ENCODE assay signal across 15 cellular contexts in the genomic region with DNA sequence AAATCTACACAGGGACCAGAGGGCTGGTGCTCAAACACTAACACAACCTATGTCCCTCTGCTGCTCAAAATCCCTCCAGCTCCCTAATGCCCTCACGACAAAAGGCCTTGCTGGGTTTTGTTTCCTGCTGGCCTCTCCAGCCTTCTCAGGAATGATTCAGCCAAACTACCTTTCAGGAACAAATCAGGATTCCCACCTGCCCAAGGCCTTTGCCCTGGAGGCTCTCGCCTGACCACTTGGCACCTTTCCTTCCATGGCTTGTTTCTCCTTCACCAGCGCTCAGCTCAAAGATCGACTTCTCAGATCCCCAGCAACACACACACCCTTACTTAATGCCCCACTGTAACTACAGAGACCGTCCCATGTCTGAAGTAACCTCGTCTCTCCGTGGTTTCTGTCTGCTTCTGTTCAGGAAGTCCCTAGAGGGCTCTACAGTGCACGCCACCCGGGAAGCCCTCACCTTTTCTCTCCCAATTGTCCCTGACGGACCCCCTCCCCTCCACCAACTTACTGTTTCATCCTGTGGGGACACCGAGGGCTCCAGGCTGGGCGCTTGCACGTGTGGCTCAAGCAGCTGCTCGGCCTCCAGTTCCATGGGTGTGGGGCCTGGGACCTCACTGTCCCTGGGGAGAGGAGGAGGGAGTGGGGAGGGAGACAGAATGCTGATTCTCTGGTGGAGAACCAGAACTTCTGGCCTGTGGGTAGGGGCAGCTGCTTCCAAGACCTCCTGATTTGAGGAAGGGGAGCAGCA. TPM values are rescaled to one million over a fixed set of nuclear protein-coding genes. Genes with fewer than 3 reads are reported as not detected.
DNase-seq lines count a peak whose midpoint lies in the region; ATAC-seq, FAIRE-seq and TF ChIP-seq lines count a peak whose summit lies in the region.
"Had no signal": no experiment of that assay in that cellular context is flagged by ENCODE, and none has a peak within 500 bp of the region (broad histone marks: within the 10 kb centered on the region; RNA-seq: fewer than 3 reads in every experiment).

No MANE protein-coding gene starts in this region.

- peaks cover 4% of the 10 kb centered on the region for H3K36me3 ChIP-seq in CD4-positive, CD25-positive, alpha-beta regulatory T cell (ENCODE audit: control insufficient read depth, insufficient read depth, low read length)
- peaks cover 19% of the 10 kb centered on the region; the same call in 2 of the 3 replicates for H3K36me3 ChIP-seq in K562 (ENCODE audit: control insufficient read depth, insufficient read depth, low read length)

- peak overlapping the region; percentile 30 to 95 (median 52) for H3K4me3 Mint-ChIP-seq in CD4-positive, CD25-positive, alpha-beta regulatory T cell
- H3K4me3 Mint-ChIP-seq in HFFc6 (no peak overlapping the region; the same call in 1 of the 2 replicates), naive B cell (peak overlapping the region in 6 of 8 donors; percentile 15 to 70 (median 40))

- no TSS peak for BruUV-seq in K562 (replicated peaks; lab: Mats Ljungman, UMichigan)

- no peak for FAIRE-seq in K562 (lab: Jason Lieb, UNC)
- FAIRE-seq: colon had no signal

- H3K9me3 ChIP-seq in CD4-positive, CD25-positive, alpha-beta regulatory T cell (ENCODE audit: control insufficient read depth in 2 of 2, low read length in 2 of 2): no peaks in the 10 kb centered on the region
- H3K9me3 ChIP-seq in K562 (replicated peaks; ENCODE audit: control insufficient read depth, insufficient read depth, low read depth, low read length): no peaks in the 10 kb centered on the region

- H3K27me3 Mint-ChIP-seq in CD4-positive, CD25-positive, alpha-beta regulatory T cell: peaks cover 14% of the 10 kb centered on the region
- H3K27me3 Mint-ChIP-seq in HFFc6 (ENCODE audit: insufficient read depth) (peaks cover 24% of the 10 kb centered on the region), naive B cell (peaks cover 0 to 4% (median 0%) of the 10 kb centered on the region in 3 donors)

- CTCF ChIA-PET in K562 (lab: Yijun Ruan, JAX; ENCODE audit: low intra/inter-chr PET ratio): no interaction called here

- no peak for TF ChIP-seq EP300 in K562 (IDR thresholded peaks at IDR 0.05; ENCODE audit: low read length)

- TF ChIP-seq CTCF in HFFc6 (IDR thresholded peaks at IDR 0.05) (no peak), K562 (IDR thresholded peaks at IDR 0.05 in 2 of 3, conservative IDR thresholded peaks at IDR 0.05 in 1 of 3; ENCODE audit: insufficient read depth in 2 of 3, low read depth in 1 of 3, low read length in 3 of 3) (no peak), GM13977 (IDR thresholded peaks at IDR 0.05; ENCODE audit: extremely low read depth, insufficient read depth, missing control alignments) (no peak)

- H2AFZ ChIP-seq in K562 (ENCODE audit: low read depth, low read length): no peak overlapping the region

- peak overlapping the region in 2 of 3 donors; percentile 8 to 70 for H3K27ac Mint-ChIP-seq in CD4-positive, CD25-positive, alpha-beta regulatory T cell
- peak overlapping the region; percentile 23 for H3K27ac Mint-ChIP-seq in HFFc6
- H3K27ac Mint-ChIP-seq in naive B cell: peak overlapping the region in 2 of 6 donors; percentile 28 to 89

- POLR2A ChIA-PET in K562 (lab: Yijun Ruan, JAX): interaction anchor here (0.6 to 5.9 kb wide), 9 partner anchors 9 to 130 kb away, joined by 3 to 70 read pairs (median 3); a partner anchor contains a TSS

- peaks cover 30% of the 10 kb centered on the region for H3K4me1 ChIP-seq in CD4-positive, CD25-positive, alpha-beta regulatory T cell (ENCODE audit: control insufficient read depth, insufficient read depth, low read length, poor library complexity, severe bottlenecking)
- peaks cover 4 to 54% of the 10 kb centered on the region in 2 experiments; a peak in 4 of 5 replicates for H3K4me1 ChIP-seq in K562 (replicated peaks in 1 of 2; ENCODE audit: control insufficient read depth in 2 of 2, insufficient read depth in 2 of 2, low read length in 2 of 2)

- no peak for TF ChIP-seq POLR2A in K562 (conservative IDR thresholded peaks at IDR 0.05)

- peaks cover 5% of the 10 kb centered on the region for H3K36me3 Mint-ChIP-seq in CD4-positive, CD25-positive, alpha-beta regulatory T cell
- H3K36me3 Mint-ChIP-seq in HFFc6 (ENCODE audit: low read depth) (peaks cover 24% of the 10 kb centered on the region), naive B cell (no peaks in the 10 kb centered on the region)

- 60% methylated on average over 13 of the region's 14 CpGs for WGBS in K562 (ENCODE audit: insufficient coverage, low coverage, missing lambda C conversion rate)

- ATAC-seq in CD4-positive, CD25-positive, alpha-beta regulatory T cell (ENCODE audit: low read depth in 2 of 2): no peak
- no peak for ATAC-seq in K562
- no peak for ATAC-seq in naive B cell (ENCODE audit: low read depth in 2 of 2)
- no peak for ATAC-seq in HG02759 (IDR thresholded peaks at IDR 0.05; ENCODE audit: unreplicated experiment)
- ATAC-seq: right cardiac atrium had no signal

- no peaks in the 10 kb centered on the region for H4K20me1 ChIP-seq in K562 (replicated peaks; ENCODE audit: control insufficient read depth, insufficient read depth, low read length)

- H3K9me1 ChIP-seq in K562 (ENCODE audit: control insufficient read depth, insufficient read depth, low read length): no peaks in the 10 kb centered on the region

- peaks cover 11% of the 10 kb centered on the region; the same call in 2 of the 3 replicates for H3K79me2 ChIP-seq in K562 (ENCODE audit: control insufficient read depth, insufficient read depth, low read length)

- no peak overlapping the region for H3K4me3 ChIP-seq in CD4-positive, CD25-positive, alpha-beta regulatory T cell (ENCODE audit: low read depth, low read length)
- H3K4me3 ChIP-seq in K562: no peak overlapping the region
- H3K4me3 ChIP-seq: SK-N-MC had no signal

- TF ChIP-seq RAD21 in K562 (CRISPR knock-in tag; conservative IDR thresholded peaks at IDR 0.05 in 1 of 2, IDR thresholded peaks at IDR 0.05 in 1 of 2): no peak

- intact Hi-C loops in K562 (cut with micrococcal nuclease): no loop called here

- in situ Hi-C loops in K562 (cut with MboI) (no loop called here), GM13977 (cut with MboI; ENCODE audit: low pct_unique_long_range_greater_than_20kb, low sequenced_read_pairs, unreplicated experiment) (no loop called here)

- H3K9ac ChIP-seq in K562 (ENCODE audit: insufficient read depth in 1 of 2, low read depth in 2 of 2, low read length in 2 of 2): peak overlapping the region in 1 of 2 experiments; percentile 80; a peak in 1 of 4 replicates

- H3K27me3 ChIP-seq in CD4-positive, CD25-positive, alpha-beta regulatory T cell (ENCODE audit: control insufficient read depth, insufficient read depth, low read length): no peaks in the 10 kb centered on the region
- no peaks in the 10 kb centered on the region for H3K27me3 ChIP-seq in K562 (ENCODE audit: control insufficient read depth in 2 of 2, insufficient read depth in 2 of 2, low read length in 2 of 2)

- H3K27ac ChIP-seq in CD4-positive, CD25-positive, alpha-beta regulatory T cell (ENCODE audit: insufficient read depth, low read length, poor library complexity, severe bottlenecking): no peak overlapping the region
- no peak overlapping the region for H3K27ac ChIP-seq in K562 (ENCODE audit: extremely low read depth, low read depth, low read length)
- H3K27ac ChIP-seq: SK-N-MC had no signal

- no peak for DNase-seq in CD4-positive, CD25-positive, alpha-beta regulatory T cell
- no peak for DNase-seq in HFFc6
- DNase-seq in K562 (ENCODE audit: extremely low read depth in 1 of 4, low spot score in 3 of 4): no peak
- no peak for DNase-seq in naive B cell
- no peak for DNase-seq in dedifferentiated amniotic fluid mesenchymal stem cell (ENCODE audit: extremely low spot score)
- DNase-seq in DMS 273 (lab: John Stamatoyannopoulos, UW; ENCODE audit: unreplicated experiment): no peak
- no peak for DNase-seq in GM13977 (ENCODE audit: low spot score)
- DNase-seq: activated naive CD4-positive, alpha-beta T cell treated with Interleukin-2 at 50 U/mL for 16 hours; C1 segment of cervical spinal cord; GF-D8; NCI-H1930 had no signal

- H3K9me3 Mint-ChIP-seq in CD4-positive, CD25-positive, alpha-beta regulatory T cell: no peaks in the 10 kb centered on the region
- H3K9me3 Mint-ChIP-seq in HFFc6 (no peaks in the 10 kb centered on the region), naive B cell (no peaks in the 10 kb centered on the region)

- H3K4me2 ChIP-seq in K562 (ENCODE audit: insufficient read depth, low read length): no peak overlapping the region

- H3K4me1 Mint-ChIP-seq in CD4-positive, CD25-positive, alpha-beta regulatory T cell: peaks cover 0 to 29% (median 10%) of the 10 kb centered on the region in 4 donors
- H3K4me1 Mint-ChIP-seq in HFFc6 (ENCODE audit: low read depth): peaks cover 16% of the 10 kb centered on the region
- peaks cover 17 to 26% (median 26%) of the 10 kb centered on the region in 3 donors for H3K4me1 Mint-ChIP-seq in naive B cell

RNA-seq across cellular contexts. Expression of a gene that starts 3.3 kb away (rescaled TPM):
- 1.3 TPM for total RNA-seq in CD4-positive, CD25-positive, alpha-beta regulatory T cell
- under 1 TPM in 3 of 4 donors, not detected in 1; 0.17 to 0.31 (median 0.20) TPM for polyA plus RNA-seq in CD4-positive, CD25-positive, alpha-beta regulatory T cell
- 10 to 100 TPM; 14.0 to 15.1 (median 14.4) TPM for total RNA-seq in HFFc6 (2021; fragmentation: NEBNext Ultra II Directional; extraction: Animal tissue kit (Norgen Biotek cat#: 25700))
- total RNA-seq in K562 (2011; cell fraction: chromatin; rRNA removed; ENCODE audit: low replicate concordance): 4.2 and 17.4 TPM in 2 replicates
- 13.7 and 19.0 TPM in 2 replicates for total RNA-seq in K562 (2011; cell fraction: nucleolus; rRNA removed)
- 6.2 and 8.5 TPM in 2 replicates for total RNA-seq in K562 (2011; cell fraction: nucleoplasm; rRNA removed)
- total RNA-seq in K562 (2014; rRNA removed) (7.9 and 9.0 TPM in 2 replicates), K562 (2014; rRNA removed; fragmentation: Illumina TruSeq; extraction: Trizol) (1.0 and 1.4 TPM in 2 replicates), K562 (2015; rRNA removed; fragmentation: Illumina TruSeq; extraction: Trizol) (4.2 and 5.0 TPM in 2 replicates), K562 (2021) (15.2 and 17.2 TPM in 2 replicates)
- polyA plus RNA-seq in K562 (2011; rRNA removed) (2.5 and 6.1 TPM in 2 replicates), K562 (2014; fragmentation: Illumina TruSeq; extraction: Trizol) (7.4 and 12.5 TPM in 2 replicates), K562 (2014; fragmentation: Nextera tagmentation; extraction: Ambion mirVana) (not detected), K562 (2014; rRNA removed) (9.7 and 10.2 TPM in 2 replicates), naive B cell (ENCODE audit: low read depth in 6 of 6) (under 1 TPM in 1 of 6 donors, not detected in 5; 0.18 TPM)
- 5.6 and 11.7 TPM in 2 replicates for polyA plus RNA-seq in K562 (2011; cell fraction: cytosol; rRNA removed)
- 22.2 and 28.1 TPM in 2 replicates for polyA plus RNA-seq in K562 (2011; cell fraction: nucleus; rRNA removed)
- 5.5 and 16.8 TPM in 2 replicates for polyA plus RNA-seq in K562 (2012)
- 0.74 and 0.93 TPM in 2 replicates for polyA minus RNA-seq in K562 (2011; rRNA and poly(A)+ RNA removed)
- 4.6 and 7.9 TPM in 2 replicates for polyA minus RNA-seq in K562 (2011; cell fraction: cytosol; rRNA and poly(A)+ RNA removed)
- polyA minus RNA-seq in K562 (2011; cell fraction: nucleus; rRNA and poly(A)+ RNA removed): 7.8 and 10.1 TPM in 2 replicates

RNA-seq across cellular contexts. Expression of a gene that starts 10.0 kb away (rescaled TPM):
- total RNA-seq in CD4-positive, CD25-positive, alpha-beta regulatory T cell: 68.1 TPM
- 1 to 10 TPM in 3 of 4 donors, under 1 TPM in 1; 0.61 to 1.6 (median 1.5) TPM for polyA plus RNA-seq in CD4-positive, CD25-positive, alpha-beta regulatory T cell
- 100 to 1,000 TPM in 4 of 6 experiments, 10 to 100 TPM in 2; 85.5 to 144 (median 102) TPM for total RNA-seq in HFFc6 (2021; fragmentation: NEBNext Ultra II Directional; extraction: Animal tissue kit (Norgen Biotek cat#: 25700))
- total RNA-seq in K562 (2011; cell fraction: chromatin; rRNA removed; ENCODE audit: low replicate concordance): 108 and 213 TPM in 2 replicates
- 94.9 and 106 TPM in 2 replicates for total RNA-seq in K562 (2011; cell fraction: nucleolus; rRNA removed)
- total RNA-seq in K562 (2011; cell fraction: nucleoplasm; rRNA removed): 85.3 and 105 TPM in 2 replicates
- 7.7 and 10.9 TPM in 2 replicates for total RNA-seq in K562 (2014; rRNA removed)
- 2.3 and 2.8 TPM in 2 replicates for total RNA-seq in K562 (2014; rRNA removed; fragmentation: Illumina TruSeq; extraction: Trizol)
- 7.3 and 8.8 TPM in 2 replicates for total RNA-seq in K562 (2015; rRNA removed; fragmentation: Illumina TruSeq; extraction: Trizol)
- 22.7 and 26.5 TPM in 2 replicates for total RNA-seq in K562 (2021)
- 7.0 and 11.2 TPM in 2 replicates for polyA plus RNA-seq in K562 (2011; rRNA removed)
- 8.7 and 21.2 TPM in 2 replicates for polyA plus RNA-seq in K562 (2011; cell fraction: cytosol; rRNA removed)
- 75.5 and 114 TPM in 2 replicates for polyA plus RNA-seq in K562 (2011; cell fraction: nucleus; rRNA removed)
- polyA plus RNA-seq in K562 (2012): 23.7 and 50.9 TPM in 2 replicates
- polyA plus RNA-seq in K562 (2014; fragmentation: Illumina TruSeq; extraction: Trizol): 8.0 and 9.1 TPM in 2 replicates
- polyA plus RNA-seq in K562 (2014; fragmentation: Nextera tagmentation; extraction: Ambion mirVana): under 1 TPM; 0.24 to 0.63 TPM
- polyA plus RNA-seq in K562 (2014; rRNA removed): 19.1 and 31.3 TPM in 2 replicates
- polyA minus RNA-seq in K562 (2011; rRNA and poly(A)+ RNA removed): 6.7 and 13.0 TPM in 2 replicates
- 5.6 and 7.0 TPM in 2 replicates for polyA minus RNA-seq in K562 (2011; cell fraction: cytosol; rRNA and poly(A)+ RNA removed)
- polyA minus RNA-seq in K562 (2011; cell fraction: nucleus; rRNA and poly(A)+ RNA removed): 16.8 and 17.1 TPM in 2 replicates
- polyA plus RNA-seq in naive B cell (ENCODE audit: low read depth in 6 of 6): 1 to 10 TPM in 3 of 6 donors, under 1 TPM in 2, not detected in 1; 0.31 to 2.7 (median 1.1) TPM

RNA-seq across cellular contexts. Expression of a gene that starts 20.3 kb away (rescaled TPM):
- total RNA-seq in CD4-positive, CD25-positive, alpha-beta regulatory T cell: 63.8 TPM
- polyA plus RNA-seq in CD4-positive, CD25-positive, alpha-beta regulatory T cell: 10 to 100 TPM; 13.5 to 18.3 (median 15.7) TPM
- total RNA-seq in HFFc6 (2021; fragmentation: NEBNext Ultra II Directional; extraction: Animal tissue kit (Norgen Biotek cat#: 25700)): 10 to 100 TPM; 53.4 to 63.2 (median 55.3) TPM
- total RNA-seq in K562 (2011; cell fraction: chromatin; rRNA removed; ENCODE audit: low replicate concordance): 93.8 and 251 TPM in 2 replicates
- total RNA-seq in K562 (2011; cell fraction: nucleolus; rRNA removed): 136 and 149 TPM in 2 replicates
- total RNA-seq in K562 (2011; cell fraction: nucleoplasm; rRNA removed): 124 and 146 TPM in 2 replicates
- 30.5 and 38.4 TPM in 2 replicates for total RNA-seq in K562 (2014; rRNA removed)
- 18.1 and 20.0 TPM in 2 replicates for total RNA-seq in K562 (2014; rRNA removed; fragmentation: Illumina TruSeq; extraction: Trizol)
- 19.0 and 20.7 TPM in 2 replicates for total RNA-seq in K562 (2015; rRNA removed; fragmentation: Illumina TruSeq; extraction: Trizol)
- total RNA-seq in K562 (2021): 51.3 and 54.6 TPM in 2 replicates
- 15.6 and 22.6 TPM in 2 replicates for polyA plus RNA-seq in K562 (2011; rRNA removed)
- 23.6 and 33.0 TPM in 2 replicates for polyA plus RNA-seq in K562 (2011; cell fraction: cytosol; rRNA removed)
- 46.4 and 68.1 TPM in 2 replicates for polyA plus RNA-seq in K562 (2011; cell fraction: nucleus; rRNA removed)
- 28.7 and 29.1 TPM in 2 replicates for polyA plus RNA-seq in K562 (2012)
- 15.4 and 18.7 TPM in 2 replicates for polyA plus RNA-seq in K562 (2014; fragmentation: Illumina TruSeq; extraction: Trizol)
- polyA plus RNA-seq in K562 (2014; fragmentation: Nextera tagmentation; extraction: Ambion mirVana): 1 to 10 TPM; 4.7 to 7.9 TPM
- polyA plus RNA-seq in K562 (2014; rRNA removed): 27.7 and 32.8 TPM in 2 replicates
- polyA minus RNA-seq in K562 (2011; rRNA and poly(A)+ RNA removed): 21.1 and 23.5 TPM in 2 replicates
- polyA minus RNA-seq in K562 (2011; cell fraction: cytosol; rRNA and poly(A)+ RNA removed): 22.7 and 27.3 TPM in 2 replicates
- polyA minus RNA-seq in K562 (2011; cell fraction: nucleus; rRNA and poly(A)+ RNA removed): 38.4 and 45.5 TPM in 2 replicates
- 10 to 100 TPM; 13.4 to 28.1 (median 22.1) TPM for polyA plus RNA-seq in naive B cell (ENCODE audit: low read depth in 6 of 6)

RNA-seq across cellular contexts. Expression of a gene that starts 39.1 kb away (rescaled TPM):
- total RNA-seq in CD4-positive, CD25-positive, alpha-beta regulatory T cell: not detected
- not detected for polyA plus RNA-seq in CD4-positive, CD25-positive, alpha-beta regulatory T cell
- total RNA-seq in HFFc6 (2021; fragmentation: NEBNext Ultra II Directional; extraction: Animal tissue kit (Norgen Biotek cat#: 25700)): not detected
- total RNA-seq in K562 (2011; cell fraction: chromatin; rRNA removed; ENCODE audit: low replicate concordance): 0.48 and 1.4 TPM in 2 replicates
- 0.66 and 0.67 TPM in 2 replicates for total RNA-seq in K562 (2011; cell fraction: nucleolus; rRNA removed)
- 0.37 and 0.76 TPM in 2 replicates for total RNA-seq in K562 (2011; cell fraction: nucleoplasm; rRNA removed)
- total RNA-seq in K562 (2014; rRNA removed) (1.6 and 2.4 TPM in 2 replicates), K562 (2014; rRNA removed; fragmentation: Illumina TruSeq; extraction: Trizol) (0.64 and 0.76 TPM in 2 replicates), K562 (2015; rRNA removed; fragmentation: Illumina TruSeq; extraction: Trizol) (0.51 and 0.64 TPM in 2 replicates), K562 (2021) (1.5 and 2.0 TPM in 2 replicates)
- polyA plus RNA-seq in K562 (2011; rRNA removed) (0.20 and 1.4 TPM in 2 replicates), K562 (2014; fragmentation: Illumina TruSeq; extraction: Trizol) (1.8 and 2.2 TPM in 2 replicates), K562 (2014; fragmentation: Nextera tagmentation; extraction: Ambion mirVana) (under 1 TPM; 0.06 to 0.07 TPM), K562 (2014; rRNA removed) (1.2 and 1.6 TPM in 2 replicates), naive B cell (ENCODE audit: low read depth in 6 of 6) (not detected)
- 0.82 and 0.99 TPM in 2 replicates for polyA plus RNA-seq in K562 (2011; cell fraction: cytosol; rRNA removed)
- 0.51 and 0.86 TPM in 2 replicates for polyA plus RNA-seq in K562 (2011; cell fraction: nucleus; rRNA removed)
- polyA plus RNA-seq in K562 (2012): 1.8 and 3.2 TPM in 2 replicates
- 0.21 and 0.54 TPM in 2 replicates for polyA minus RNA-seq in K562 (2011; rRNA and poly(A)+ RNA removed)
- polyA minus RNA-seq in K562 (2011; cell fraction: cytosol; rRNA and poly(A)+ RNA removed): 1.1 TPM in 1 of 2 replicates, not detected in the other
- 0.13 and 1.1 TPM in 2 replicates for polyA minus RNA-seq in K562 (2011; cell fraction: nucleus; rRNA and poly(A)+ RNA removed)

RNA-seq across cellular contexts. Expression of a gene that starts 41.6 kb away (rescaled TPM):
- 26.5 TPM for total RNA-seq in CD4-positive, CD25-positive, alpha-beta regulatory T cell
- polyA plus RNA-seq in CD4-positive, CD25-positive, alpha-beta regulatory T cell: 10 to 100 TPM in 3 of 4 donors, 1 to 10 TPM in 1; 8.0 to 12.0 (median 10.5) TPM
- total RNA-seq in HFFc6 (2021; fragmentation: NEBNext Ultra II Directional; extraction: Animal tissue kit (Norgen Biotek cat#: 25700)): 10 to 100 TPM in 4 of 6 experiments, 1 to 10 TPM in 2; 8.4 to 14.5 (median 11.0) TPM
- 16.6 and 30.3 TPM in 2 replicates for total RNA-seq in K562 (2011; cell fraction: chromatin; rRNA removed; ENCODE audit: low replicate concordance)
- total RNA-seq in K562 (2011; cell fraction: nucleolus; rRNA removed): 17.5 and 18.4 TPM in 2 replicates
- total RNA-seq in K562 (2011; cell fraction: nucleoplasm; rRNA removed): 21.0 and 36.0 TPM in 2 replicates
- 13.2 and 18.5 TPM in 2 replicates for total RNA-seq in K562 (2014; rRNA removed)
- total RNA-seq in K562 (2014; rRNA removed; fragmentation: Illumina TruSeq; extraction: Trizol): 5.0 and 5.5 TPM in 2 replicates
- 7.9 and 8.3 TPM in 2 replicates for total RNA-seq in K562 (2015; rRNA removed; fragmentation: Illumina TruSeq; extraction: Trizol)
- total RNA-seq in K562 (2021): 32.6 and 36.1 TPM in 2 replicates
- polyA plus RNA-seq in K562 (2011; rRNA removed): 5.4 and 6.1 TPM in 2 replicates
- polyA plus RNA-seq in K562 (2011; cell fraction: cytosol; rRNA removed): 10.2 and 11.6 TPM in 2 replicates
- polyA plus RNA-seq in K562 (2011; cell fraction: nucleus; rRNA removed): 19.1 and 20.0 TPM in 2 replicates
- 9.1 and 13.3 TPM in 2 replicates for polyA plus RNA-seq in K562 (2012)
- 7.3 and 10.9 TPM in 2 replicates for polyA plus RNA-seq in K562 (2014; fragmentation: Illumina TruSeq; extraction: Trizol)
- polyA plus RNA-seq in K562 (2014; fragmentation: Nextera tagmentation; extraction: Ambion mirVana): 1 to 10 TPM; 1.5 to 4.0 TPM
- polyA plus RNA-seq in K562 (2014; rRNA removed): 11.8 and 15.6 TPM in 2 replicates
- 3.9 and 4.7 TPM in 2 replicates for polyA minus RNA-seq in K562 (2011; rRNA and poly(A)+ RNA removed)
- 6.2 and 6.7 TPM in 2 replicates for polyA minus RNA-seq in K562 (2011; cell fraction: cytosol; rRNA and poly(A)+ RNA removed)
- polyA minus RNA-seq in K562 (2011; cell fraction: nucleus; rRNA and poly(A)+ RNA removed): 4.8 and 8.6 TPM in 2 replicates
- polyA plus RNA-seq in naive B cell (ENCODE audit: low read depth in 6 of 6): 10 to 100 TPM in 5 of 6 donors, 1 to 10 TPM in 1; 9.4 to 23.0 (median 13.9) TPM
